In genomic region chrX:142483965-142484364, GRCh38 we compare ENCODE assay signal across 16 cellular contexts.
DNase-seq lines count a peak whose midpoint lies in the region; ATAC-seq, FAIRE-seq and TF ChIP-seq lines count a peak whose summit lies in the region.
"Had no signal": no experiment of that assay in that cellular context is flagged by ENCODE, and none has a peak within 500 bp of the region (broad histone marks: within the 10 kb centered on the region; RNA-seq: fewer than 3 reads in every experiment).

No MANE protein-coding gene starts in this region.

- no peak overlapping the region for H3K27ac Mint-ChIP-seq in MCF 10A (ENCODE audit: low read depth, unreplicated experiment)
- H3K27ac Mint-ChIP-seq: CD4-positive, CD25-positive, alpha-beta regulatory T cell; HFFc6 had no signal

- BruUV-seq in MCF 10A (replicated peaks; lab: Mats Ljungman, UMichigan) = no TSS peak

- no peak for FAIRE-seq in bronchial epithelial cell (lab: Jason Lieb, UNC)
- FAIRE-seq: HepG2, HTR-8/SVneo had no signal

- no peaks in the 10 kb centered on the region for H3K4me1 Mint-ChIP-seq in MCF 10A (ENCODE audit: insufficient read depth, unreplicated experiment)
- H3K4me1 Mint-ChIP-seq: CD4-positive, CD25-positive, alpha-beta regulatory T cell had no signal

- in situ Hi-C loops in T47D (cut with HindIII; ENCODE audit: low pct_unique_long_range_greater_than_20kb, low sequenced_read_pairs) = no loop called here

- intact Hi-C loops in MCF 10A (cut with micrococcal nuclease) = no loop called here

- POLR2A ChIA-PET in MCF 10A (lab: Yijun Ruan, JAX) = no interaction called here

- no peak overlapping the region for H3K4me3 ChIP-seq in bronchial epithelial cell (ENCODE audit: low read depth, low read length)
- H3K4me3 ChIP-seq: BLaER1 treated with 17β-estradiol and CSF1 and Interleukin-3, amounts not matched to agents 10 nM and 100 nM had no signal

- ATAC-seq in GM18517 (IDR thresholded peaks at IDR 0.05; ENCODE audit: unreplicated experiment) = no peak
- ATAC-seq: HepG2 had no signal

- H3K27me3 Mint-ChIP-seq in MCF 10A (ENCODE audit: insufficient read depth, unreplicated experiment) = no peaks in the 10 kb centered on the region
- H3K27me3 Mint-ChIP-seq: CD4-positive, CD25-positive, alpha-beta regulatory T cell had no signal

- no peaks in the 10 kb centered on the region for H3K36me3 ChIP-seq in bronchial epithelial cell (ENCODE audit: control insufficient read depth, insufficient read depth, low read length)
- H3K36me3 ChIP-seq: BLaER1 treated with 17β-estradiol and CSF1 and Interleukin-3, amounts not matched to agents 10 nM and 100 nM had no signal

- CTCF ChIA-PET in MCF 10A (lab: Yijun Ruan, JAX) = no interaction called here

- no peaks in the 10 kb centered on the region for H3K27me3 ChIP-seq in bronchial epithelial cell (ENCODE audit: control insufficient read depth, insufficient read depth, low read length)

- H3K9me3 Mint-ChIP-seq in MCF 10A (ENCODE audit: unreplicated experiment) = no peaks in the 10 kb centered on the region
- H3K9me3 Mint-ChIP-seq: HFFc6 had no signal

- TF ChIP-seq CTCF in MCF 10A (IDR thresholded peaks at IDR 0.05; ENCODE audit: unreplicated experiment) (no peak), bronchial epithelial cell (IDR thresholded peaks at IDR 0.05; ENCODE audit: insufficient read depth, low read length, severe bottlenecking) (no peak)

- no peak overlapping the region for H3K4me3 Mint-ChIP-seq in MCF 10A (ENCODE audit: unreplicated experiment)
- H3K4me3 Mint-ChIP-seq: CD4-positive, CD25-positive, alpha-beta regulatory T cell; HFFc6 had no signal

- DNase-seq in T47D (ENCODE audit: low read depth in 1 of 2, low spot score in 1 of 2) (peak; percentile 0 to 85), MCF 10A (ENCODE audit: unreplicated experiment) (no peak), NCI-H345 treated with DMSO at 0.1 percent for 48 hours (lab: John Stamatoyannopoulos, UW; ENCODE audit: unreplicated experiment) (peak; percentile 6), bronchial epithelial cell (ENCODE audit: low read depth) (peak; percentile 7), COLO829 (ENCODE audit: low spot score) (no peak)
- no peak for DNase-seq in central memory CD4-positive, alpha-beta T cell
- DNase-seq: ACHN; CD4-positive, CD25-positive, alpha-beta regulatory T cell; DND-41; GDM1; HCEC 1CT; HFFc6 had no signal

- no peaks in the 10 kb centered on the region for H3K36me3 Mint-ChIP-seq in MCF 10A (ENCODE audit: insufficient read depth, unreplicated experiment)
- H3K36me3 Mint-ChIP-seq: CD4-positive, CD25-positive, alpha-beta regulatory T cell had no signal

Comparison
In these comparisons a context has a peak if more than half of its experiments do, and no peak if none do; other contexts are left out.
1. DNase-seq: peak in T47D (2 of 2), NCI-H345 treated with DMSO at 0.1 percent for 48 hours (single experiment) and bronchial epithelial cell (single experiment); none in MCF 10A (single experiment), central memory CD4-positive, alpha-beta T cell (single experiment) and COLO829 (single experiment).